ENCODE assay signal across 8 cellular contexts in the genomic region with DNA sequence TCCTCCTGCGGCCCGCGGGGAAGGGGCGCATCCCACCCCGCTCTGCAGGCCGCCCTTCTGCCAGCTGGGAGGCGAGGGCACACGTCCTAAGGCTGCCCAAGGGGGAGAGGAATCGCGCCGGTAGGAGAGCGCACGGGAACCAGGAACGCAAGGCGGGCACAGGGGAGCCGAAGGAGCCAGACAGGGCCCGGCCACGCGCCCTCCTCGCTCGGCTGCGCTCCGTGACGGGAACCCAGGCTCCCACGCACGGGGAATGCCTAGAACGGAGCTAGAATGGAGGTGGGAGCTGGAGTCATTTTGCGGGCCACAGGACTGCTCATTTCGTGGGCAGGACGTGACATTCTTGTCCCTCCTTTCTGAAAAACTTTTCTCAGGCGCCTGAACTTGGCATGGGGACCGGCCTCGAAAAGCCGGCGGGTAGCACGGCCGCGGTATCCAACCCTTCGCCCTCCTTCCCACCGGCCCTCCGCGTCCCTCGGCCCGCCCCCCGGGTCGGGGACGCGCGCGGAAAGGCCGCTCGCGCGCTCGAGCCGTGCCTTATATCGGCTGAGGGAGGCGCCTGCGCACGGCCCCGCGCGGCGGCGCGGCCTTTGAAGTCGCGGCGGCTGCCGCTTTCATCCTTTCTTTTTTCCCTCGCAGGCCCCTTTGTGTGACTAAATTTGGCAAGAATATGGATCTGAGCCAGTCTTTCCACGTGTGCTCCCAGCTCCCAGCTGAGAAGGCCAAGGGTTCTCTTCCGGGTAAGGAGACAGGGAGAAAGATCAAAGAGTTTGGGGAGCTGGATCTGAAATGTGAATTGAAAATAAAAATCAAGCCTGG.
DNase-seq lines count a peak whose midpoint lies in the region; ATAC-seq and TF ChIP-seq lines count a peak whose summit lies in the region.

No MANE protein-coding gene starts in this region.

- H3K27ac ChIP-seq in skin epidermis, result peak overlapping the region; percentile 30 to 90 (median 72)

- peak overlapping the region; percentile 45 for H3K4me3 ChIP-seq in AG10803 (ENCODE audit: low read length)
- peak overlapping the region; percentile 60 for H3K4me3 ChIP-seq in iPS-18c (ENCODE audit: insufficient read depth, low read depth, low read length)
- H3K4me3 ChIP-seq in skin epidermis, result peak overlapping the region; percentile 42 to 62 (median 49)

- peak; percentile 44 for ATAC-seq in HG03520 (IDR thresholded peaks at IDR 0.05; ENCODE audit: unreplicated experiment)
- no peak for ATAC-seq in GM18861 (IDR thresholded peaks at IDR 0.05; ENCODE audit: unreplicated experiment)

- peak; percentile 17 for TF ChIP-seq POLR2A in GM19099 (IDR thresholded peaks at IDR 0.05; ENCODE audit: extremely low read depth, insufficient read length, low read depth)

- no peak for DNase-seq in AG10803 (ENCODE audit: low read depth)
- peak; percentile 58 for DNase-seq in T follicular helper cell (ENCODE audit: low read depth)
- peak; percentile 91 for DNase-seq in astrocyte of the hippocampus (ENCODE audit: low read depth, low spot score)

- no peaks in the 10 kb centered on the region for H3K9me3 ChIP-seq in iPS-18c (ENCODE audit: control insufficient read depth, insufficient read depth, low read length)

- TF ChIP-seq CTCF in AG10803 (conservative IDR thresholded peaks at IDR 0.05; ENCODE audit: low read length), result no peak
